In the genomic region with DNA sequence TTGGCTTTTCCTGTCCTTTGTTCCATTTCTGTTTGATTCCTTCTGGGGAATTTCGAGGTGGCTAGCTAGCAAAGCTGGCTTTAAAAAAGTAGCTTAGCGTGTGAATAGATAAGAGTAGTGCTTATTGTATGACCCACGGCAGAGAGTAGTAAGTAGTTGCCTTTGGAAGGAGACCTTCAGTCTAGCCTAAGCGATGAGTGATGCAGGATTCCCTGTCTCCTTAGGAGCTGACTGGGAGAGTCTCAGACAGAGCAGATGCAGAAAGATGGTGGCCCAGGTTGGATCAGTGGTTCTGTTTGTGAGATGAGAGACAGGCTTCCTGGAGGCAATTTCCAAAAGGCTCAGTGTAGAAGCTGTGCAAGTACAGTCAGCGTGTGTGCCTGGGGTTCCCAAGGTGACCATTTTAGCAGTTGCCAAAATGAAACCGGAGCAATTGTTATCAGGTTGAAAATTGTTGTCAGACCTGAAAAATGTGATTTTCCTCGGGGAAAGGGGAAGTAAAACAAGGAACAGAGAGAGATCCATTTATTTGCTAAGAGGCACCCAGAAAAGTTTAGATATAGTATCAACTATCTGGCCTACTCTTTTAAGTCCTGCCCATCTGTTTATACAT, we compare ENCODE assay signal across 12 cellular contexts. TPM values are rescaled to one million over a fixed set of nuclear protein-coding genes. Genes with fewer than 3 reads are reported as not detected.
DNase-seq lines count a peak whose midpoint lies in the region; ATAC-seq and TF ChIP-seq lines count a peak whose summit lies in the region.
"Had no signal": no experiment of that assay in that cellular context is flagged by ENCODE, and none has a peak within 500 bp of the region (broad histone marks: within the 10 kb centered on the region; RNA-seq: fewer than 3 reads in every experiment).

No MANE protein-coding gene starts in this region.

- no peak for ATAC-seq in activated naive CD4-positive, alpha-beta T cell treated with anti-CD3 and anti-CD28 coated beads, Interleukin-2, amount 50 U/mL, for 72 hours
- ATAC-seq in HG03159 (IDR thresholded peaks at IDR 0.05; ENCODE audit: unreplicated experiment) (peak; percentile 36), HG03196 (IDR thresholded peaks at IDR 0.05; ENCODE audit: unreplicated experiment) (no peak)
- no peak for ATAC-seq in activated T-helper 17 cell treated with anti-CD3 and anti-CD28 coated beads, Interleukin-2, amount 50 U/mL, for 72 hours (replicated peaks)
- ATAC-seq in stimulated activated naive B cell treated with anti-CD40 and anti-IgM and Interleukin-4, amounts not matched to agents 10 μg/mL and 1 μg/mL and 100 μg/mL, for 72 hours (replicated peaks) = peak in 1 of 2 donors; percentile 55

- no peaks in the 10 kb centered on the region for H3K4me1 ChIP-seq in testis

- H3K4me1 Mint-ChIP-seq in activated T-helper 17 cell treated with anti-CD3 and anti-CD28 coated beads, Interleukin-2, amount 50 U/mL, for 72 hours = peaks cover 18% of the 10 kb centered on the region
- H3K4me1 Mint-ChIP-seq in stimulated activated naive B cell treated with anti-CD40 and anti-IgM and Interleukin-4, amounts not matched to agents 10 μg/mL and 1 μg/mL and 100 μg/mL, for 72 hours = peaks cover 13 to 36% of the 10 kb centered on the region in 2 donors

- no peak overlapping the region for H3K27ac ChIP-seq in testis

- 57 to 62% methylated on average over 7 of the region's 7 CpGs for WGBS in testis, 2 donors

- no peaks in the 10 kb centered on the region for H3K36me3 Mint-ChIP-seq in activated naive CD4-positive, alpha-beta T cell treated with anti-CD3 and anti-CD28 coated beads, Interleukin-2, amount 50 U/mL, for 72 hours
- H3K36me3 Mint-ChIP-seq in activated T-helper 17 cell treated with anti-CD3 and anti-CD28 coated beads, Interleukin-2, amount 50 U/mL, for 72 hours (ENCODE audit: low read depth) = no peaks in the 10 kb centered on the region
- H3K36me3 Mint-ChIP-seq in stimulated activated naive B cell treated with anti-CD40 and anti-IgM and Interleukin-4, amounts not matched to agents 10 μg/mL and 1 μg/mL and 100 μg/mL, for 72 hours = no peaks in the 10 kb centered on the region

- no peak for TF ChIP-seq POLR2A in testis (IDR thresholded peaks at IDR 0.05)

- peaks cover 3% of the 10 kb centered on the region for H3K27me3 Mint-ChIP-seq in activated T-helper 17 cell treated with anti-CD3 and anti-CD28 coated beads, Interleukin-2, amount 50 U/mL, for 72 hours
- H3K27me3 Mint-ChIP-seq in stimulated activated naive B cell treated with anti-CD40 and anti-IgM and Interleukin-4, amounts not matched to agents 10 μg/mL and 1 μg/mL and 100 μg/mL, for 72 hours = peaks cover 4 to 14% of the 10 kb centered on the region in 2 donors

- H3K27me3 ChIP-seq in testis = no peaks in the 10 kb centered on the region
- H3K27me3 ChIP-seq: spleen had no signal

- no peaks in the 10 kb centered on the region for H3K9me3 Mint-ChIP-seq in activated naive CD4-positive, alpha-beta T cell treated with anti-CD3 and anti-CD28 coated beads, Interleukin-2, amount 50 U/mL, for 72 hours
- H3K9me3 Mint-ChIP-seq in activated T-helper 17 cell treated with anti-CD3 and anti-CD28 coated beads, Interleukin-2, amount 50 U/mL, for 72 hours = no peaks in the 10 kb centered on the region
- H3K9me3 Mint-ChIP-seq in stimulated activated naive B cell treated with anti-CD40 and anti-IgM and Interleukin-4, amounts not matched to agents 10 μg/mL and 1 μg/mL and 100 μg/mL, for 72 hours = peaks cover 0 to 4% of the 10 kb centered on the region in 2 donors

- intact Hi-C loops in testis (cut with DNase I; ENCODE audit: low total_unique reads) = no loop called here

- H3K36me3 ChIP-seq in testis (ENCODE audit: low read depth, missing control alignments) = no peaks in the 10 kb centered on the region
- H3K36me3 ChIP-seq: spleen had no signal

- H3K4me3 Mint-ChIP-seq in activated T-helper 17 cell treated with anti-CD3 and anti-CD28 coated beads, Interleukin-2, amount 50 U/mL, for 72 hours = peak overlapping the region; percentile 64
- H3K4me3 Mint-ChIP-seq in stimulated activated naive B cell treated with anti-CD40 and anti-IgM and Interleukin-4, amounts not matched to agents 10 μg/mL and 1 μg/mL and 100 μg/mL, for 72 hours = no peak overlapping the region

- TF ChIP-seq CTCF in testis (IDR thresholded peaks at IDR 0.05) = no peak

- peak overlapping the region; percentile 1 to 48 for H3K27ac Mint-ChIP-seq in activated naive CD4-positive, alpha-beta T cell treated with anti-CD3 and anti-CD28 coated beads, Interleukin-2, amount 50 U/mL, for 72 hours
- H3K27ac Mint-ChIP-seq in activated T-helper 17 cell treated with anti-CD3 and anti-CD28 coated beads, Interleukin-2, amount 50 U/mL, for 72 hours = peak overlapping the region; percentile 66
- H3K27ac Mint-ChIP-seq in stimulated activated naive B cell treated with anti-CD40 and anti-IgM and Interleukin-4, amounts not matched to agents 10 μg/mL and 1 μg/mL and 100 μg/mL, for 72 hours = peak overlapping the region; percentile 81

- H3K4me3 ChIP-seq in testis = no peak overlapping the region

- no peaks in the 10 kb centered on the region for H3K9me3 ChIP-seq in testis
- H3K9me3 ChIP-seq: spleen had no signal

- DNase-seq in activated naive CD4-positive, alpha-beta T cell treated with anti-CD3 and anti-CD28 coated beads, Interleukin-2, amount 50 U/mL, for 72 hours (ENCODE audit: low spot score in 2 of 2) = no peak
- no peak for DNase-seq in activated naive CD4-positive, alpha-beta T cell treated with anti-CD3 and anti-CD28 coated beads, Interleukin-2, amount 50 U/mL, for 16 hours
- no peak for DNase-seq in stimulated activated naive B cell treated with anti-CD40 and anti-IgM and Interleukin-4, amounts not matched to agents 10 μg/mL and 1 μg/mL and 100 μg/mL, for 72 hours
- DNase-seq in T1000 (lab: John Stamatoyannopoulos, UW) (no peak), testis (no peak)
- DNase-seq: EL, NCI-H1105, spleen had no signal

RNA-seq across cellular contexts. Expression of a gene that starts 0.7 kb away (rescaled TPM):
- total RNA-seq in activated naive CD4-positive, alpha-beta T cell treated with anti-CD3 and anti-CD28 coated beads, Interleukin-2, amount 50 U/mL, for 72 hours = not detected
- total RNA-seq in activated T-helper 17 cell treated with anti-CD3 and anti-CD28 coated beads, Interleukin-2, amount 50 U/mL, for 72 hours = under 1 TPM in 1 of 2 donors, not detected in 1; 0.79 TPM
- under 1 TPM; 0.43 to 0.87 TPM for total RNA-seq in testis
- 1.8 TPM for polyA plus RNA-seq in testis (ENCODE audit: insufficient read depth, low read depth, low replicate concordance)
- total RNA-seq: ureter had no signal

RNA-seq across cellular contexts. Expression of a gene that starts 15.9 kb away (rescaled TPM):
- total RNA-seq in activated naive CD4-positive, alpha-beta T cell treated with anti-CD3 and anti-CD28 coated beads, Interleukin-2, amount 50 U/mL, for 72 hours = 10 to 100 TPM; 44.0 to 51.6 TPM
- 10 to 100 TPM; 31.2 to 52.7 TPM for total RNA-seq in activated T-helper 17 cell treated with anti-CD3 and anti-CD28 coated beads, Interleukin-2, amount 50 U/mL, for 72 hours
- total RNA-seq in testis = 10 to 100 TPM; 26.4 to 32.4 TPM
- polyA plus RNA-seq in testis (ENCODE audit: insufficient read depth, low read depth, low replicate concordance) = 16.8 TPM

Comparison
In these comparisons a context has a peak if more than half of its experiments do, and no peak if none do; other contexts are left out.
1. H3K27ac Mint-ChIP-seq: peak in every context shown above with its lines; median percentile 81 in stimulated activated naive B cell treated with anti-CD40 and anti-IgM and Interleukin-4, amounts not matched to agents 10 μg/mL and 1 μg/mL and 100 μg/mL, for 72 hours; 66 in activated T-helper 17 cell treated with anti-CD3 and anti-CD28 coated beads, Interleukin-2, amount 50 U/mL, for 72 hours; 24 in activated naive CD4-positive, alpha-beta T cell treated with anti-CD3 and anti-CD28 coated beads, Interleukin-2, amount 50 U/mL, for 72 hours.